Comparison of ENCODE assay signal across 8 cellular contexts in the genomic region with DNA sequence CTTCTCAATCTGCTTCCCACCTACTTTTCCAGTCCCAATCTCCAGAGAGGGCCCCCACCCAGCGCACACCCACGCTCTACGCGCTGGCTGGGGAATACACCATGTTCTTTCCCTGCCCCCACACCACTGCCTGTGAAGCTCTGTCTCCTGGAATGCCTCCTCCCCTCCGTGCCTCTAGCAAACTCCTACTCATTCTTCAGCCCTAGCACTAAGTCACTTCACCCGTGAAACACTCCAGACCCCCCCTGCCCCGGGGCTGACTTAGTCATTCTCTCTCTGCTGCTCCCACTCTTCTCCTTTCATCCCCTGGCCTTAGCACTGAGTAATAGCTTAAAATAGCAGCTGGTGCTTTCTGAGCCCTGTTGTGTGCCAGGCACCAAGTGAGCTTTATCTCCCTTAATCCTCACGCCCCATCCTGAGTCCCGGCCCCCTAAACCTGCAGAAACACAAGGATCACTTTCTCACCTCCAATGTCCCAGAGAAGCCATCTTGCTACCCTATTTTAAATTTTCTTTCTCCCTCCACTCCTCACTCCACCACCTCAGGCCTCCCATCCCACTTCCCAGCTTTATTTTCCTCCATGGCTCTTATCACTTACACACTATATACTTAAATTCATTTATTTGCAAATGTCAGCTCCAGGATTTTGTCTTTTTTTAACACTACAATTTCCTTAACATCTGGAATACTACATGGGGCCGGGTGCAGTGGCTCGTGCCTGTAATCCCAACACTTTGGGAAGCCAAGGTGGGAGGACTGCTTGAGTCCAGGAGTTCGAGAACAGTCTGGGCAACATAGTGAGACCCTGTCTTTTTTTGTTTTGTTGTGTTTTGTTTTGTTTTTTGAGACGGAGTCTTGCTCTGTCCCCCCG. TPM values are rescaled to one million over a fixed set of nuclear protein-coding genes. Genes with fewer than 3 reads are reported as not detected.
DNase-seq lines count a peak whose midpoint lies in the region; ATAC-seq lines count a peak whose summit lies in the region.

No MANE protein-coding gene starts in this region.

- intact Hi-C loops in left ventricle myocardium superior (cut with micrococcal nuclease): no loop called here

- ATAC-seq in left ventricle myocardium superior (peak; percentile 81), GM19328 (IDR thresholded peaks at IDR 0.05; ENCODE audit: unreplicated experiment) (no peak), HG02884 (IDR thresholded peaks at IDR 0.05; ENCODE audit: unreplicated experiment) (no peak), HG02885 (IDR thresholded peaks at IDR 0.05; ENCODE audit: poor library complexity, unreplicated experiment) (no peak)

- DNase-seq in activated gamma-delta T cell treated with anti-CD3 and anti-CD28 coated beads, Interleukin-2, amount 50 U/mL, for 16 hours (ENCODE audit: low read depth): peak; percentile 55
- DNase-seq in activated gamma-delta T cell treated with Interleukin-2 at 50 U/mL for 16 hours (no peak), left ventricle myocardium superior (peak; percentile 73)
- DNase-seq in activated T-cell treated with anti-CD3 and anti-CD28 coated beads, Interleukin-2, amount 50 U/mL, for 48 hours: peak; percentile 84 to 87
- DNase-seq in stimulated activated CD4-positive, alpha-beta T cell treated with anti-CD3 and anti-CD28 coated beads, Interleukin-12 subunit alpha, Interleukin-12 subunit beta, amount 100 ng/mL, for 24 hours (ENCODE audit: low read depth in 2 of 2): peak; percentile 67 to 76

RNA-seq across cellular contexts. Expression of a gene that starts 6.3 kb away (rescaled TPM):
- 7.1 TPM for total RNA-seq in left ventricle myocardium superior

RNA-seq across cellular contexts. Expression of a gene that starts 33.7 kb away (rescaled TPM):
- 8.0 TPM for total RNA-seq in left ventricle myocardium superior
